In genomic region chr2:237662671-237663093, GRCh38 we compare ENCODE assay signal across 8 cellular contexts. TPM values are rescaled to one million over a fixed set of nuclear protein-coding genes. Genes with fewer than 3 reads are reported as not detected.
DNase-seq lines count a peak whose midpoint lies in the region; ATAC-seq, FAIRE-seq and TF ChIP-seq lines count a peak whose summit lies in the region.

No MANE protein-coding gene starts in this region.

- H3K36me3 Mint-ChIP-seq in activated T-helper 17 cell treated with anti-CD3 and anti-CD28 coated beads, Interleukin-2, amount 50 U/mL, for 72 hours (ENCODE audit: low read depth): no peaks in the 10 kb centered on the region

- WGBS in pancreas, 2 donors: 3% methylated on average over 13 of the region's 13 CpGs

- H3K4me1 ChIP-seq in BLaER1 treated with 17β-estradiol and CSF1 and Interleukin-3, amounts not matched to agents 10 nM and 100 nM: peaks cover 48 to 82% (median 65%) of the 10 kb centered on the region in 10 experiments
- H3K4me1 ChIP-seq in NT2/D1 (ENCODE audit: insufficient read depth, insufficient read length) (peaks cover 21% of the 10 kb centered on the region), pancreas (peaks cover 0 to 6% (median 6%) of the 10 kb centered on the region in 3 donors)

- H3K27me3 ChIP-seq in BLaER1 treated with 17β-estradiol and CSF1 and Interleukin-3, amounts not matched to agents 10 nM and 100 nM: no peaks in the 10 kb centered on the region
- H3K27me3 ChIP-seq in NT2/D1 (ENCODE audit: insufficient read depth, insufficient read length) (no peaks in the 10 kb centered on the region), pancreas (no peaks in the 10 kb centered on the region)

- peak; percentile 81 for ATAC-seq in activated T-helper 17 cell treated with anti-CD3 and anti-CD28 coated beads, Interleukin-2, amount 50 U/mL, for 72 hours (replicated peaks)
- ATAC-seq in pancreas (peak; percentile 98), HG02678 (IDR thresholded peaks at IDR 0.05; ENCODE audit: unreplicated experiment) (no peak), GM18873 (IDR thresholded peaks at IDR 0.05; ENCODE audit: low FRiP score, unreplicated experiment) (no peak)

- peak overlapping the region; percentile 60 to 82 (median 76) for H3K4me2 ChIP-seq in BLaER1 treated with 17β-estradiol and CSF1 and Interleukin-3, amounts not matched to agents 10 nM and 100 nM

- peaks cover 0 to 4% (median 0%) of the 10 kb centered on the region in 11 experiments; a peak in 4 of 22 replicates for H3K36me3 ChIP-seq in BLaER1 treated with 17β-estradiol and CSF1 and Interleukin-3, amounts not matched to agents 10 nM and 100 nM
- peaks cover 5% of the 10 kb centered on the region for H3K36me3 ChIP-seq in NT2/D1 (ENCODE audit: insufficient read depth, insufficient read length, low read length)
- no peaks in the 10 kb centered on the region for H3K36me3 ChIP-seq in pancreas

- FAIRE-seq in pancreas (lab: Jason Lieb, UNC): peak; percentile 96

- intact Hi-C loops in head of caudate nucleus (cut with DNase I) (no loop called here), pancreas (cut with DNase I) (no loop called here)

- peaks cover 14% of the 10 kb centered on the region for H3K4me1 Mint-ChIP-seq in activated T-helper 17 cell treated with anti-CD3 and anti-CD28 coated beads, Interleukin-2, amount 50 U/mL, for 72 hours

- H3K4me3 ChIP-seq in BLaER1 treated with 17β-estradiol and CSF1 and Interleukin-3, amounts not matched to agents 10 nM and 100 nM: no peak overlapping the region
- H3K4me3 ChIP-seq in NT2/D1 (ENCODE audit: insufficient read length, low read depth): no peak overlapping the region
- H3K4me3 ChIP-seq in pancreas: no peak overlapping the region

- H3K9me3 Mint-ChIP-seq in activated T-helper 17 cell treated with anti-CD3 and anti-CD28 coated beads, Interleukin-2, amount 50 U/mL, for 72 hours: no peaks in the 10 kb centered on the region

- H3K9ac ChIP-seq in BLaER1 treated with 17β-estradiol and CSF1 and Interleukin-3, amounts not matched to agents 10 nM and 100 nM: peak overlapping the region in 3 of 11 experiments; percentile 22 to 32 (median 30); a peak in 4 of 22 replicates
- H3K9ac ChIP-seq in NT2/D1 (ENCODE audit: insufficient read length, low read depth): no peak overlapping the region

- H3K27ac Mint-ChIP-seq in activated T-helper 17 cell treated with anti-CD3 and anti-CD28 coated beads, Interleukin-2, amount 50 U/mL, for 72 hours: peak overlapping the region; percentile 5

- DNase-seq in HT1080 (ENCODE audit: low read depth): peak; percentile 48
- DNase-seq in NT2/D1 (ENCODE audit: low read depth, low spot score): peak; percentile 96
- DNase-seq in head of caudate nucleus: peak in 39 of 42 donors; percentile 12 to 78 (median 42)
- peak; percentile 89 to 97 (median 96) for DNase-seq in pancreas

- peaks cover 0 to 10% (median 4%) of the 10 kb centered on the region in 11 experiments; a peak in 16 of 22 replicates for H3K9me3 ChIP-seq in BLaER1 treated with 17β-estradiol and CSF1 and Interleukin-3, amounts not matched to agents 10 nM and 100 nM (replicated peaks in 1 of 11)
- H3K9me3 ChIP-seq in NT2/D1 (ENCODE audit: insufficient read depth, low read length) (0 out of 2 replicates have a peak, but pooled peaks cover 4% of the 10 kb centered on the region), pancreas (no peaks in the 10 kb centered on the region)

- peaks cover 0 to 21% (median 6%) of the 10 kb centered on the region in 11 experiments; a peak in 7 of 22 replicates for H4K20me1 ChIP-seq in BLaER1 treated with 17β-estradiol and CSF1 and Interleukin-3, amounts not matched to agents 10 nM and 100 nM

- H3K4me3 Mint-ChIP-seq in activated T-helper 17 cell treated with anti-CD3 and anti-CD28 coated beads, Interleukin-2, amount 50 U/mL, for 72 hours: no peak overlapping the region

- H3K27me3 Mint-ChIP-seq in activated T-helper 17 cell treated with anti-CD3 and anti-CD28 coated beads, Interleukin-2, amount 50 U/mL, for 72 hours: peaks cover 16% of the 10 kb centered on the region

- TF ChIP-seq CTCF in pancreas (IDR thresholded peaks at IDR 0.05): no peak

- H3K27ac ChIP-seq in BLaER1 treated with 17β-estradiol and CSF1 and Interleukin-3, amounts not matched to agents 10 nM and 100 nM: peak overlapping the region in 6 of 11 experiments; percentile 3 to 61 (median 38); a peak in 7 of 22 replicates
- H3K27ac ChIP-seq in pancreas: peak overlapping the region; percentile 33 to 78 (median 58)

RNA-seq across cellular contexts. Expression of gene LRRFIP1, which starts 35.3 kb away (rescaled TPM):
- 60.7 and 76.9 TPM in 2 replicates for total RNA-seq in HT1080 (2014; rRNA removed; shearing (Covaris generic))
- polyA plus RNA-seq in HT1080 (2015; cell fraction: cytosol; rRNA removed): 67.9 and 69.9 TPM in 2 replicates
- 87.1 and 105 TPM in 2 replicates for polyA plus RNA-seq in HT1080 (2015; cell fraction: nucleus; rRNA removed)
- total RNA-seq in activated T-helper 17 cell treated with anti-CD3 and anti-CD28 coated beads, Interleukin-2, amount 50 U/mL, for 72 hours: 100 to 1,000 TPM; 271 to 319 TPM
- total RNA-seq in pancreas: 10 to 100 TPM; 18.4 to 55.0 (median 33.4) TPM
- polyA plus RNA-seq in pancreas: 10 to 100 TPM; 22.3 to 33.7 TPM

Comparison
In these comparisons a context has a peak if more than half of its experiments do, and no peak if none do; other contexts are left out.
1. DNase-seq: peak in every context shown above with its lines; median percentile 96 in NT2/D1; 96 in pancreas; 48 in HT1080; 42 in head of caudate nucleus.
2. ATAC-seq: peak in activated T-helper 17 cell treated with anti-CD3 and anti-CD28 coated beads, Interleukin-2, amount 50 U/mL, for 72 hours (single experiment) and pancreas (4 of 4); none in HG02678 (single experiment) and GM18873 (single experiment).